8 cellular contexts compared by ENCODE assay signal in the genomic region with DNA sequence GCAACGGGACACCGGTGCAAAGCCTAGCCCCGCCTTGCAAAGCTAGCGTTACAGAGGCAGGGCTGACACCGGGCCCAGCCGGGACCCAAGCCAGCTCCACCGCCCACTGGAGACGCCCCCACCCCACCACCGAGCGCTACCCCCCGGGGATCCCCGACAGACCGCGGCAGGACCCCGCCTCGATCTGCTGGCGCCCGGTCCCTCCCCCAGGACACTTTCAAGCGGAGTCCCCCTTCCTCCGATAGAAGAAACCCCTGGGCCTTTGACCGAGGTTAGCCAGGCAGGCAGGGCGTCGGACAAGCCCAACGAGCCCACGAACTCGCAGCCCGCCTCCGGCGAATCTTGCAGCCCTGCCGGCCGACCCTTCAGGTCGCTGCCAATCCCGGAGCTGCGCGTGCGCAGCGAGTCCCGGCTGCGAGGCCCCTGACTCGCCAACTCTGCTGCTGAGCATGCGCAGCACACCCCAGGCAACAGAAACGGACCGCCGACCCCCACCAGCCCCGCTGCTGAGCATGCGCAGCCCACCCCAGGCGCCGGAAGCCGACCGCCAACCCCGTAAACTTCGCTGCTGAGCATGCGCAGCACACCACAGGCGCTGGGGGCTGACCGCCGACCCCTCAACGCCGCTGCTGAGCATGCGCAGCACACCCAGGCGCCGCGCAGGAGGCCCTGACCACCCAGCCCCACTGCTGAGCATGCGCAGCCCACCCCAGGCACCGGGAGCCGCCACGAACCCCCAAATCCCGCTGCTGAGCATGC. TPM values are rescaled to one million over a fixed set of nuclear protein-coding genes. Genes with fewer than 3 reads are reported as not detected.
DNase-seq lines count a peak whose midpoint lies in the region; ATAC-seq and TF ChIP-seq lines count a peak whose summit lies in the region.

No MANE protein-coding gene starts in this region.

- DNase-seq in BE2C = peak; percentile 100
- DNase-seq in GM19240 (ENCODE audit: insufficient read length, low spot score) = peak; percentile 94
- peak; percentile 97 to 100 for DNase-seq in NCI-H524 (lab: John Stamatoyannopoulos, UW)
- peak; percentile 98 for DNase-seq in activated CD4-positive, alpha-beta T cell treated with anti-CD3 and anti-CD28 coated beads for 48 hours
- DNase-seq in coronary artery (ENCODE audit: low spot score) = peak; percentile 98
- peak; percentile 99 for DNase-seq in left kidney (ENCODE audit: low read depth, low spot score)
- DNase-seq in stimulated activated CD4-positive, alpha-beta T cell treated with anti-CD3 and anti-CD28 coated beads, Interleukin-1b, Interleukin-23, amount 100 ng/mL, for 48 hours = peak; percentile 99

- peak overlapping the region; percentile 99 to 100 for H3K27ac ChIP-seq in coronary artery

- peak overlapping the region; percentile 69 for H3K4me3 ChIP-seq in BE2C (ENCODE audit: low read depth, low read length)
- peak overlapping the region; percentile 95 for H3K4me3 ChIP-seq in coronary artery

- no peaks in the 10 kb centered on the region for H3K27me3 ChIP-seq in BE2C

- no peaks in the 10 kb centered on the region for H3K36me3 ChIP-seq in BE2C

- H3K9me3 ChIP-seq in BE2C = no peaks in the 10 kb centered on the region

- H3K4me1 ChIP-seq in BE2C = peaks cover 2% of the 10 kb centered on the region

- TF ChIP-seq CTCF in BE2C (IDR thresholded peaks at IDR 0.05; ENCODE audit: low read depth, low read length) (no peak), coronary artery (IDR thresholded peaks at IDR 0.05) (no peak)

- ATAC-seq in HG03457 (IDR thresholded peaks at IDR 0.05; ENCODE audit: unreplicated experiment) = peak; percentile 79

RNA-seq across cellular contexts. Expression of a gene that starts 0.7 kb away (rescaled TPM):
- polyA plus RNA-seq in BE2C (2012; ENCODE audit: insufficient read depth, insufficient read length, low read depth) = 20.7 TPM

RNA-seq across cellular contexts. Expression of a gene that starts 39.5 kb away (rescaled TPM):
- 43.9 TPM for polyA plus RNA-seq in BE2C (2012; ENCODE audit: insufficient read depth, insufficient read length, low read depth)

RNA-seq across cellular contexts. Expression of a gene that starts 56.4 kb away (rescaled TPM):
- polyA plus RNA-seq in BE2C (2012; ENCODE audit: insufficient read depth, insufficient read length, low read depth) = 1,421 TPM

Comparison
In these comparisons a context has a peak if more than half of its experiments do, and no peak if none do; other contexts are left out.
1. Peak in every context shown above with its lines: DNase-seq, ATAC-seq, H3K4me3 ChIP-seq and H3K27ac ChIP-seq.